In the genomic region with DNA sequence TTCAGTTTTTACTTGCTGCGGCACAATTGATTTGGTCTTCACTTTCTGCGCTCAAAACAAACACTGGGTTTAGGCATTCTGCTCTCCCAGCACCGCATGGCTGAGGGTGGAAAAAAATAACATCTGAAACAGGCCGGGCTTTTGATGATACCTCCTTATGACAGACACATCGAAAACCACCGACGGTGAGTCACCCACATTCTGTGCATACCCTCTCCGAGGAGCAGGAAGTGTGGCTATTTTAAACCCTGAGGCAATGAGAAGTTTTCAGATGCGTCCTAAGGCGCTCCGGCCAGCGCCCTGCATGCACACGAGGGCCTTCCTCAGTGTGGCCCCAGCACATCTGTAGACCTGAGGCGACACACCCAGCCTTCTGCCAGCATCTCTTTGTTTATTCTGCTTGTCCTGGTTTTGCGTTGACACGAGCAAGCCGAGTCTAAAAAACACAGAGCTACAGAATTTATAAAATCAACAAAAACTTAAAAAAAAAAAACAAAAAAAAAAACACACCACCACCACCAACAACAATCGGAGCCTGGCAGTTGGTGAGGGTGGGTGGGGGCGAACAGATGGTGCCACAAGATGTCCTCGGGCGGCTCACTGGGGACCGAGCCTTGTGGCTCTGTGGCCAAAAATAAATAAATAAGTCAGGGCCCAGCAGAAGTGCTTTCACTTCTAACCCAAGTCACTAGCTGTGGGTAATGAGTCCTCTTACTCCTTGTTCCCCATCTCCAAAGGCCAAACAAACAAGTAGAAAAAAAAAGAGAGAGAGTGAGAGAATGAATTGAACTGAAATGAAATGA, we compare ENCODE assay signal across 8 cellular contexts.
DNase-seq lines count a peak whose midpoint lies in the region; ATAC-seq and TF ChIP-seq lines count a peak whose summit lies in the region.

No MANE protein-coding gene starts in this region.

- peaks cover 0 to 24% (median 18%) of the 10 kb centered on the region in 4 donors for H3K4me1 ChIP-seq in Peyer's patch

- TF ChIP-seq CTCF in AG10803 (conservative IDR thresholded peaks at IDR 0.05; ENCODE audit: low read length) (no peak), Peyer's patch (IDR thresholded peaks at IDR 0.05) (no peak), fibroblast of villous mesenchyme (IDR thresholded peaks at IDR 0.05; ENCODE audit: insufficient read depth, low read depth, low read length) (no peak)

- peak overlapping the region; percentile 80 for H3K4me3 Mint-ChIP-seq in activated T-helper 1 cell treated with anti-CD3 and anti-CD28 coated beads, Interleukin-12 subunit alpha, Interleukin-12 subunit beta, Interleukin-2, Interleukin-4 antibody, amounts not matched to agents 30 ng/mL and 10 ng/mL and 1 ng/mL, durations not matched to agents 14 hours and 24 hours and 36 hours

- peaks cover 56% of the 10 kb centered on the region for H3K4me1 Mint-ChIP-seq in activated T-helper 1 cell treated with anti-CD3 and anti-CD28 coated beads, Interleukin-12 subunit alpha, Interleukin-12 subunit beta, Interleukin-2, Interleukin-4 antibody, amounts not matched to agents 30 ng/mL and 10 ng/mL and 1 ng/mL, durations not matched to agents 14 hours and 24 hours and 36 hours (ENCODE audit: low read depth)

- peak; percentile 90 for ATAC-seq in HG03196 (IDR thresholded peaks at IDR 0.05; ENCODE audit: unreplicated experiment)

- TF ChIP-seq POLR2A in GM19193 (IDR thresholded peaks at IDR 0.05; ENCODE audit: extremely low read depth, insufficient read depth, insufficient read length) = peak; percentile 63
- TF ChIP-seq POLR2A in Peyer's patch (IDR thresholded peaks at IDR 0.05) = peak in 1 of 2 donors; percentile 37

- H3K9me3 Mint-ChIP-seq in activated T-helper 1 cell treated with anti-CD3 and anti-CD28 coated beads, Interleukin-12 subunit alpha, Interleukin-12 subunit beta, Interleukin-2, Interleukin-4 antibody, amounts not matched to agents 30 ng/mL and 10 ng/mL and 1 ng/mL, durations not matched to agents 14 hours and 24 hours and 36 hours = peaks cover 4% of the 10 kb centered on the region

- H3K36me3 Mint-ChIP-seq in activated T-helper 1 cell treated with anti-CD3 and anti-CD28 coated beads, Interleukin-12 subunit alpha, Interleukin-12 subunit beta, Interleukin-2, Interleukin-4 antibody, amounts not matched to agents 30 ng/mL and 10 ng/mL and 1 ng/mL, durations not matched to agents 14 hours and 24 hours and 36 hours (ENCODE audit: low read depth) = peaks cover 16% of the 10 kb centered on the region

- H3K27me3 Mint-ChIP-seq in activated T-helper 1 cell treated with anti-CD3 and anti-CD28 coated beads, Interleukin-12 subunit alpha, Interleukin-12 subunit beta, Interleukin-2, Interleukin-4 antibody, amounts not matched to agents 30 ng/mL and 10 ng/mL and 1 ng/mL, durations not matched to agents 14 hours and 24 hours and 36 hours (ENCODE audit: insufficient read depth) = no peaks in the 10 kb centered on the region

- no peaks in the 10 kb centered on the region for H3K36me3 ChIP-seq in Peyer's patch

- DNase-seq in AG10803 (ENCODE audit: low read depth) = peak; percentile 99
- peak in 2 of 3 donors; percentile 85 to 94 for DNase-seq in Peyer's patch
- peak; percentile 83 for DNase-seq in activated T-helper 1 cell treated with anti-CD3 and anti-CD28 coated beads, Interleukin-12 subunit alpha, Interleukin-12 subunit beta, Interleukin-2, Interleukin-4 antibody, amounts not matched to agents 30 ng/mL and 10 ng/mL and 1 ng/mL, durations not matched to agents 14 hours and 24 hours and 36 hours (ENCODE audit: low spot score)
- peak; percentile 98 for DNase-seq in fibroblast of villous mesenchyme (ENCODE audit: low read depth)
- DNase-seq in posterior vena cava (ENCODE audit: low spot score) = peak; percentile 88
- peak; percentile 79 for DNase-seq in ureter (ENCODE audit: low spot score)

- peak overlapping the region; percentile 67 to 72 (median 70) for H3K27ac ChIP-seq in Peyer's patch

- no peaks in the 10 kb centered on the region for H3K9me3 ChIP-seq in Peyer's patch

- intact Hi-C loops in activated T-helper 1 cell treated with anti-CD3 and anti-CD28 coated beads, Interleukin-12 subunit alpha, Interleukin-12 subunit beta, Interleukin-2, Interleukin-4 antibody, amounts not matched to agents 30 ng/mL and 10 ng/mL and 1 ng/mL, durations not matched to agents 14 hours and 24 hours and 36 hours (cut with micrococcal nuclease) = loop anchor here (1.0 to 2.0 kb wide), 12 partner anchors 13 to 311 kb away; no protein-coding TSS in a partner anchor
- intact Hi-C loops in posterior vena cava (cut with DNase I) = no loop called here

- H3K4me3 ChIP-seq in AG10803 (ENCODE audit: low read length) (no peak overlapping the region), Peyer's patch (no peak overlapping the region), fibroblast of villous mesenchyme (ENCODE audit: low read depth, low read length) (no peak overlapping the region)

- H3K27me3 ChIP-seq in Peyer's patch = no peaks in the 10 kb centered on the region

- peak overlapping the region; percentile 100 for H3K27ac Mint-ChIP-seq in activated T-helper 1 cell treated with anti-CD3 and anti-CD28 coated beads, Interleukin-12 subunit alpha, Interleukin-12 subunit beta, Interleukin-2, Interleukin-4 antibody, amounts not matched to agents 30 ng/mL and 10 ng/mL and 1 ng/mL, durations not matched to agents 14 hours and 24 hours and 36 hours
